In the genomic region with DNA sequence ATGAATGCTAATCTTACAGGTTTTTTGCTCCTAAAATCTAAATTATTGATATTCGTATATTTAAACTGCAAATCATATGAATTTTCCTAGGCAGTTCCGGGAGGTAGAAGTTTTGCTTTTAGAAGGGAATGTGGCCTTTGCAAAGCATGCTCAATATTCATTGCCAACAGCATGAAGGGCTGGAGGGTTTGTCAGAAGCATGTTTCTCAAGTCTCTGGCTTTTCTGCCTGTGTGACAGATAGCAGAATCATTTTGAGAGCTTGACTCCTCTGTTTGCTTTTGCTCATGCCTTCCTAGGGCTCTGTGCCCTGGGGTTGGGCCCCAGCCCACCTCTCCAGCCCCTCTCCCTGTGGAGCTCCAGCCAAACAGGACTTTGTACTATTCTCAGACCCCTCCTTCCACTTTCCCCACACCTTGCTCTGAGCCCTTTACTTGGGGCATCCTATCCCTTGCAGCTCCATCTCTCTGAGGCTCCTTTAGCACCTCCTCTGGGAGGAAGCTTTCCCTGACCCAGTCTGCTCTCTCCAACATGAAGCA, we compare ENCODE assay signal across 29 cellular contexts.
DNase-seq lines count a peak whose midpoint lies in the region; ATAC-seq and TF ChIP-seq lines count a peak whose summit lies in the region.
"Had no signal": no experiment of that assay in that cellular context is flagged by ENCODE, and none has a peak within 500 bp of the region (broad histone marks: within the 10 kb centered on the region; RNA-seq: fewer than 3 reads in every experiment).

No MANE protein-coding gene starts in this region.

- in situ Hi-C loops in GM23248 (cut with MboI): no loop called here

- no peak overlapping the region for H3K4me2 ChIP-seq in GM23248 (ENCODE audit: unreplicated experiment)
- H3K4me2 ChIP-seq: KMS-11 had no signal

- H3K4me3 ChIP-seq in GM23248 (no peak overlapping the region), vagina (no peak overlapping the region)
- H3K4me3 ChIP-seq: MG63, prostate gland, sigmoid colon, transverse colon had no signal

- no peak overlapping the region for H2AFZ ChIP-seq in GM23248

- H3K4me1 Mint-ChIP-seq in chondrocyte (ENCODE audit: low read depth) (peaks cover 84% of the 10 kb centered on the region), mesothelial cell of epicardium (peaks cover 43% of the 10 kb centered on the region)
- no peaks in the 10 kb centered on the region for H3K4me1 Mint-ChIP-seq in effector memory CD8-positive, alpha-beta T cell (ENCODE audit: low read depth in 2 of 2)
- H3K4me1 Mint-ChIP-seq in activated CD8-positive, alpha-beta T cell treated with anti-CD3 and anti-CD28 coated beads, Interleukin-2, amount 10 ng/mL, durations not matched to agents 7 days and 5 days (ENCODE audit: low read depth): no peaks in the 10 kb centered on the region
- H3K4me1 Mint-ChIP-seq: activated naive CD4-positive, alpha-beta T cell treated with anti-CD3 and anti-CD28 coated beads, Interleukin-2, amount 10 ng/mL, durations not matched to agents 7 days and 5 days; activated T-helper 17 cell treated with anti-CD3 and anti-CD28 coated beads, Interleukin-2, amount 50 U/mL, for 72 hours; CD4-positive, CD25-positive, alpha-beta regulatory T cell had no signal

- no peaks in the 10 kb centered on the region for H3K36me3 ChIP-seq in GM23248 (ENCODE audit: low read depth)
- H3K36me3 ChIP-seq in vagina: no peaks in the 10 kb centered on the region
- H3K36me3 ChIP-seq: MG63, neutrophil, prostate gland, sigmoid colon, transverse colon had no signal

- H3K27ac Mint-ChIP-seq in chondrocyte (ENCODE audit: unreplicated experiment) (peak overlapping the region; percentile 92), mesothelial cell of epicardium (peak overlapping the region; percentile 58)
- no peak overlapping the region for H3K27ac Mint-ChIP-seq in effector memory CD8-positive, alpha-beta T cell
- H3K27ac Mint-ChIP-seq in activated CD8-positive, alpha-beta T cell treated with anti-CD3 and anti-CD28 coated beads, Interleukin-2, amount 10 ng/mL, durations not matched to agents 7 days and 5 days: no peak overlapping the region
- H3K27ac Mint-ChIP-seq: activated naive CD4-positive, alpha-beta T cell treated with anti-CD3 and anti-CD28 coated beads, Interleukin-2, amount 10 ng/mL, durations not matched to agents 7 days and 5 days; activated T-helper 17 cell treated with anti-CD3 and anti-CD28 coated beads, Interleukin-2, amount 50 U/mL, for 72 hours; CD4-positive, CD25-positive, alpha-beta regulatory T cell; memory B cell; T-helper 17 cell had no signal

- POLR2A ChIA-PET in activated CD8-positive, alpha-beta T cell treated with anti-CD3 and anti-CD28 coated beads, Interleukin-2, amount 10 ng/mL, durations not matched to agents 7 days and 5 days (lab: Charles Lee): no interaction called here

- DNase-seq in GM23248 (peak; percentile 63), chondrocyte (ENCODE audit: low spot score) (no peak), mesothelial cell of epicardium (ENCODE audit: low spot score in 2 of 2, unreplicated experiment in 2 of 2) (no peak), vagina (ENCODE audit: extremely low spot score in 2 of 2) (peak; percentile 28 to 60)
- DNase-seq in effector memory CD8-positive, alpha-beta T cell: no peak
- no peak for DNase-seq in activated CD8-positive, alpha-beta T cell treated with anti-CD3 and anti-CD28 coated beads, Interleukin-2, amount 10 ng/mL, durations not matched to agents 7 days and 5 days
- DNase-seq: activated CD4-positive, alpha-beta T cell treated with anti-CD3 and anti-CD28 coated beads, Interleukin-2, amount 50 U/mL, for 48 hours; activated CD4-positive, CD25-positive, alpha-beta regulatory T cell treated with anti-CD3 and anti-CD28 coated beads, Interleukin-2, amount 50 U/mL, for 72 hours; activated CD8-positive, alpha-beta memory T cell treated with anti-CD3 and anti-CD28 coated beads, Interleukin-2, amount 50 U/mL, for 48 hours; activated naive CD4-positive, alpha-beta T cell treated with anti-CD3 and anti-CD28 coated beads, Interleukin-2, amount 10 ng/mL, durations not matched to agents 7 days and 5 days; CD4-positive, CD25-positive, alpha-beta regulatory T cell; left colon; MG63; NCI-H1105 treated with DMSO at 0.1 percent for 48 hours; NCI-H2029; NCI-H2227 treated with DMSO at 0.1 percent for 48 hours; NCI-H526; sigmoid colon; SK-N-SH; stimulated activated CD4-positive, alpha-beta T cell treated with anti-CD3 and anti-CD28 coated beads, Interleukin-4, amount 100 ng/mL, for 1 hour; T-helper 17 cell; transverse colon had no signal

- no peaks in the 10 kb centered on the region for H3K27me3 Mint-ChIP-seq in chondrocyte (ENCODE audit: low read depth)
- no peaks in the 10 kb centered on the region for H3K27me3 Mint-ChIP-seq in mesothelial cell of epicardium (ENCODE audit: low read depth)
- H3K27me3 Mint-ChIP-seq in effector memory CD8-positive, alpha-beta T cell: peaks cover 44 to 48% of the 10 kb centered on the region in 2 donors
- H3K27me3 Mint-ChIP-seq in activated CD8-positive, alpha-beta T cell treated with anti-CD3 and anti-CD28 coated beads, Interleukin-2, amount 10 ng/mL, durations not matched to agents 7 days and 5 days (ENCODE audit: low read depth): peaks cover 2% of the 10 kb centered on the region
- H3K27me3 Mint-ChIP-seq: activated naive CD4-positive, alpha-beta T cell treated with anti-CD3 and anti-CD28 coated beads, Interleukin-2, amount 10 ng/mL, durations not matched to agents 7 days and 5 days; CD4-positive, CD25-positive, alpha-beta regulatory T cell had no signal

- H3K27ac ChIP-seq in GM23248: peak overlapping the region; percentile 56; the same call in 1 of the 2 replicates
- H3K27ac ChIP-seq in vagina: no peak overlapping the region
- H3K27ac ChIP-seq: KMS-11, neutrophil, prostate gland, transverse colon had no signal

- WGBS in GM23248 (ENCODE audit: low coverage in 1 of 2, low lambda C conversion rate in 2 of 2, missing lambda C conversion rate in 2 of 2), 2 experiments: 55% methylated on average over 2 of the region's 2 CpGs

- no peaks in the 10 kb centered on the region for H3K9me3 Mint-ChIP-seq in chondrocyte (ENCODE audit: low read depth)
- H3K9me3 Mint-ChIP-seq in mesothelial cell of epicardium: no peaks in the 10 kb centered on the region
- no peaks in the 10 kb centered on the region for H3K9me3 Mint-ChIP-seq in effector memory CD8-positive, alpha-beta T cell
- no peaks in the 10 kb centered on the region for H3K9me3 Mint-ChIP-seq in activated CD8-positive, alpha-beta T cell treated with anti-CD3 and anti-CD28 coated beads, Interleukin-2, amount 10 ng/mL, durations not matched to agents 7 days and 5 days (ENCODE audit: insufficient read depth)
- H3K9me3 Mint-ChIP-seq: activated naive CD4-positive, alpha-beta T cell treated with anti-CD3 and anti-CD28 coated beads, Interleukin-2, amount 10 ng/mL, durations not matched to agents 7 days and 5 days; activated T-helper 17 cell treated with anti-CD3 and anti-CD28 coated beads, Interleukin-2, amount 50 U/mL, for 72 hours; H9 had no signal

- no peak for TF ChIP-seq POLR2A in vagina (IDR thresholded peaks at IDR 0.05)

- H3K9me2 ChIP-seq in GM23248 (ENCODE audit: insufficient read depth): no peaks in the 10 kb centered on the region
- H3K9me2 ChIP-seq: SK-N-SH had no signal

- H3K4me1 ChIP-seq in GM23248 (ENCODE audit: insufficient read depth): peaks cover 44% of the 10 kb centered on the region
- peaks cover under 1% of the 10 kb centered on the region for H3K4me1 ChIP-seq in vagina
- H3K4me1 ChIP-seq: prostate gland, transverse colon had no signal

- no peak overlapping the region for H3K4me3 Mint-ChIP-seq in chondrocyte (ENCODE audit: unreplicated experiment)
- no peak overlapping the region for H3K4me3 Mint-ChIP-seq in mesothelial cell of epicardium
- no peak overlapping the region for H3K4me3 Mint-ChIP-seq in effector memory CD8-positive, alpha-beta T cell
- H3K4me3 Mint-ChIP-seq in activated CD8-positive, alpha-beta T cell treated with anti-CD3 and anti-CD28 coated beads, Interleukin-2, amount 10 ng/mL, durations not matched to agents 7 days and 5 days: no peak overlapping the region
- H3K4me3 Mint-ChIP-seq: activated naive CD4-positive, alpha-beta T cell treated with anti-CD3 and anti-CD28 coated beads, Interleukin-2, amount 10 ng/mL, durations not matched to agents 7 days and 5 days; activated T-helper 17 cell treated with anti-CD3 and anti-CD28 coated beads, Interleukin-2, amount 50 U/mL, for 72 hours; CD4-positive, CD25-positive, alpha-beta regulatory T cell; H9; memory B cell; T-helper 17 cell had no signal

- H3K9me3 ChIP-seq in GM23248 (ENCODE audit: low read depth) (no peaks in the 10 kb centered on the region), vagina (no peaks in the 10 kb centered on the region)
- H3K9me3 ChIP-seq: neutrophil, prostate gland, sigmoid colon, SK-N-SH, transverse colon had no signal

- no peak for ATAC-seq in effector memory CD8-positive, alpha-beta T cell (replicated peaks)
- no peak for ATAC-seq in GM18517 (IDR thresholded peaks at IDR 0.05; ENCODE audit: unreplicated experiment)
- no peak for ATAC-seq in activated CD8-positive, alpha-beta T cell treated with anti-CD3 and anti-CD28 coated beads, Interleukin-2, amount 10 ng/mL, durations not matched to agents 7 days and 5 days
- ATAC-seq: activated T-helper 17 cell treated with anti-CD3 and anti-CD28 coated beads, Interleukin-2, amount 50 U/mL, for 72 hours; left colon; T-helper 17 cell had no signal

- CTCF ChIA-PET in activated CD8-positive, alpha-beta T cell treated with anti-CD3 and anti-CD28 coated beads, Interleukin-2, amount 10 ng/mL, durations not matched to agents 7 days and 5 days (lab: Charles Lee): no interaction called here

- no peaks in the 10 kb centered on the region for H4K20me1 ChIP-seq in GM23248 (ENCODE audit: insufficient read depth)

- intact Hi-C loops in vagina (cut with DNase I): no loop called here

- TF ChIP-seq CTCF in chondrocyte (IDR thresholded peaks at IDR 0.05): no peak
- no peak for TF ChIP-seq CTCF in mesothelial cell of epicardium (IDR thresholded peaks at IDR 0.05; ENCODE audit: unreplicated experiment)
- no peak for TF ChIP-seq CTCF in vagina (IDR thresholded peaks at IDR 0.05)

- peaks cover 6% of the 10 kb centered on the region for H3K36me3 Mint-ChIP-seq in chondrocyte (ENCODE audit: low read depth)
- H3K36me3 Mint-ChIP-seq in mesothelial cell of epicardium: peaks cover 3% of the 10 kb centered on the region
- no peaks in the 10 kb centered on the region for H3K36me3 Mint-ChIP-seq in effector memory CD8-positive, alpha-beta T cell (ENCODE audit: insufficient read depth)
- no peaks in the 10 kb centered on the region for H3K36me3 Mint-ChIP-seq in activated CD8-positive, alpha-beta T cell treated with anti-CD3 and anti-CD28 coated beads, Interleukin-2, amount 10 ng/mL, durations not matched to agents 7 days and 5 days (ENCODE audit: low read depth)
- H3K36me3 Mint-ChIP-seq: activated naive CD4-positive, alpha-beta T cell treated with anti-CD3 and anti-CD28 coated beads, Interleukin-2, amount 10 ng/mL, durations not matched to agents 7 days and 5 days; CD4-positive, CD25-positive, alpha-beta regulatory T cell; memory B cell had no signal

- H3F3A ChIP-seq in GM23248 (ENCODE audit: insufficient read depth): peaks cover 26% of the 10 kb centered on the region

- no peaks in the 10 kb centered on the region for H3K79me2 ChIP-seq in GM23248 (ENCODE audit: insufficient read depth)

- H3K27me3 ChIP-seq in GM23248 (replicated peaks; ENCODE audit: insufficient read depth) (no peaks in the 10 kb centered on the region), vagina (no peaks in the 10 kb centered on the region)
- H3K27me3 ChIP-seq: MG63, neutrophil, sigmoid colon, transverse colon had no signal

- H3K9ac ChIP-seq in GM23248: no peak overlapping the region
- H3K9ac ChIP-seq: KMS-11, SK-N-SH had no signal

Comparison
In these comparisons a context has a peak if more than half of its experiments do, and no peak if none do; other contexts are left out.
1. DNase-seq: peak in GM23248 (single experiment) and vagina (2 of 2); none in chondrocyte (single experiment), mesothelial cell of epicardium (0 of 2), effector memory CD8-positive, alpha-beta T cell (0 of 3) and activated CD8-positive, alpha-beta T cell treated with anti-CD3 and anti-CD28 coated beads, Interleukin-2, amount 10 ng/mL, durations not matched to agents 7 days and 5 days (single experiment).
2. H3K27ac Mint-ChIP-seq: peak in chondrocyte (single experiment) and mesothelial cell of epicardium (single experiment); none in effector memory CD8-positive, alpha-beta T cell (0 of 2) and activated CD8-positive, alpha-beta T cell treated with anti-CD3 and anti-CD28 coated beads, Interleukin-2, amount 10 ng/mL, durations not matched to agents 7 days and 5 days (single experiment).